1 cellular context compared by ENCODE assay signal in the genomic region with DNA sequence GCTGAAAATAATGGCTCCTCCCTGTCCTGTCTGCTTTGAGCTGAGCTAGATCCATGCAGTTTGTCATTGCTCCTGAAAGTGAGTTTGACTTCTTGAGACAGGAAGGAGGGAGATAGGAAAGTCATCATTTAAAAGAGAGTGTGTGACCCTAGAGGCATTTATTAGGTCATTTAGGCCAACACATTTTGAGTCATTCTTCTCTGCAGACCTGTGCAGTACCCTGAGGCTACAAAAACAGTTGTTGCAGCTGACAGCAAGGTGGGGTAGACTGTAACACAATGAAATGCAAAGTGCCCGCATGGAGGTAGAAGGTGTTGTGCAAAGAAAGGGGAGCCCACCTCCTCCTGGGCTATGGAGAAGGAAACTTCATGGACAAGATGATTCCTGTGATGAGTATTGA.
TF ChIP-seq lines count a peak whose summit lies in the region.

No MANE protein-coding gene starts in this region.

TF ChIP-seq in H1, 55 proteins besides CTCF, POLR2A, EP300 and RAD21:
- TF ChIP-seq, protein P1, sequence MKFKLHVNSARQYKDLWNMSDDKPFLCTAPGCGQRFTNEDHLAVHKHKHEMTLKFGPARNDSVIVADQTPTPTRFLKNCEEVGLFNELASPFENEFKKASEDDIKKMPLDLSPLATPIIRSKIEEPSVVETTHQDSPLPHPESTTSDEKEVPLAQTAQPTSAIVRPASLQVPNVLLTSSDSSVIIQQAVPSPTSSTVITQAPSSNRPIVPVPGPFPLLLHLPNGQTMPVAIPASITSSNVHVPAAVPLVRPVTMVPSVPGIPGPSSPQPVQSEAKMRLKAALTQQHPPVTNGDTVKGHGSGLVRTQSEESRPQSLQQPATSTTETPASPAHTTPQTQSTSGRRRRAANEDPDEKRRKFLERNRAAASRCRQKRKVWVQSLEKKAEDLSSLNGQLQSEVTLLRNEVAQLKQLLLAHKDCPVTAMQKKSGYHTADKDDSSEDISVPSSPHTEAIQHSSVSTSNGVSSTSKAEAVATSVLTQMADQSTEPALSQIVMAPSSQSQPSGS (IDR thresholded peaks at IDR 0.05; ENCODE audit: low read length) = no peak
TF ChIP-seq in H1: peak in this region for 0.
